ENCODE assay signal across 8 cellular contexts in genomic region chr20:12925214-12925755, GRCh38.
DNase-seq lines count a peak whose midpoint lies in the region; ATAC-seq and TF ChIP-seq lines count a peak whose summit lies in the region.

No MANE protein-coding gene starts in this region.

- DNase-seq in DMS 273 treated with DMSO at 0.1 percent for 48 hours (lab: John Stamatoyannopoulos, UW) (peak; percentile 70), NCI-H2171 treated with DMSO at 0.1 percent for 48 hours (lab: John Stamatoyannopoulos, UW) (peak; percentile 93), foreskin fibroblast (peak; percentile 78 to 92), nucleus accumbens (lab: John Stamatoyannopoulos, UW) (peak in 45 of 56 donors; percentile 4 to 76 (median 32)), cortex of kidney (lab: John Stamatoyannopoulos, UW) (no peak)

- peak; percentile 74 for ATAC-seq in GM19324 (IDR thresholded peaks at IDR 0.05; ENCODE audit: low FRiP score, unreplicated experiment)
- ATAC-seq in HG03139 (IDR thresholded peaks at IDR 0.05; ENCODE audit: unreplicated experiment) = peak; percentile 94

- TF ChIP-seq CTCF in WI38 (IDR thresholded peaks at IDR 0.05; ENCODE audit: low read depth, low read length) = peak; percentile 76
- peak; percentile 95 for TF ChIP-seq CTCF in foreskin fibroblast (IDR thresholded peaks at IDR 0.05; ENCODE audit: low read depth, low read length)

- no peak overlapping the region for H3K4me3 ChIP-seq in WI38 (ENCODE audit: low read depth, low read length)
- H3K4me3 ChIP-seq in foreskin fibroblast (ENCODE audit: low read depth in 1 of 2, low read length in 2 of 2) = no peak overlapping the region
